1 cellular context compared by ENCODE assay signal in the genomic region with DNA sequence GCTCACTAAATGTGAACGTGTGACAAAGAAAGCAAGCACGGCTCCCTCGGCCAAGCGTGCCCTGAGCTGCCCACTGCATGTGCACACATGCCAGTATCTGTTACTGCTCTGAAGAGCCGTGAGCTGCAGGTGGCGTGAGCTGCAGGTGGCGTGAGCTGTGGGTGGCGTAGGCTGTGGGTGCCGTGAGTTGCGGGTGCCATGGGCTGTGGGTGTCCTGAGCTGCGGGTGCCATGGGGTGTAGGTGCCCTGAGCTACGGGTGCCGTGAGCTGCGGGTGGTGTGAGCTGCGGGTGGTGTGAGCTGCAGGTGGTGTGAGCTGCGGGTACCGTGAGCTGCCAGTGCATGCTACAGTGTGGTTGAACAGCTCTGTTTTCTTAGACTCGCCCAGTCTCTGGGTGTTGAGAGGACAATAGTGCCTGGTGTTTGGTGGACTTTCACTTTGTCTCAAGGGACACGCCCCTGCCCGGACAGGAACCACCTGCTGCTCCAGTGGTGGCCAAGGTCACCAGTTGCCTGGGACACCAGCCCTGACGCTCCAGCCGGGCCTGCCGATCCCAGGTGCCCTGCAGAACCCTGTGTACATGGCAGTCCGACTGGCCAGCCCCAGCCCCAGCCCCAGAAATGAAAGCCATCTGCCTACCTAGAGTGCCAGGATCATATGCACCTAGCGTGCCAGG.
TF ChIP-seq lines count a peak whose summit lies in the region.

No MANE protein-coding gene starts in this region.

TF ChIP-seq in HepG2, 621 proteins besides CTCF, POLR2A, EP300 and RAD21 (continued from another document):
- TF ChIP-seq, protein P1, sequence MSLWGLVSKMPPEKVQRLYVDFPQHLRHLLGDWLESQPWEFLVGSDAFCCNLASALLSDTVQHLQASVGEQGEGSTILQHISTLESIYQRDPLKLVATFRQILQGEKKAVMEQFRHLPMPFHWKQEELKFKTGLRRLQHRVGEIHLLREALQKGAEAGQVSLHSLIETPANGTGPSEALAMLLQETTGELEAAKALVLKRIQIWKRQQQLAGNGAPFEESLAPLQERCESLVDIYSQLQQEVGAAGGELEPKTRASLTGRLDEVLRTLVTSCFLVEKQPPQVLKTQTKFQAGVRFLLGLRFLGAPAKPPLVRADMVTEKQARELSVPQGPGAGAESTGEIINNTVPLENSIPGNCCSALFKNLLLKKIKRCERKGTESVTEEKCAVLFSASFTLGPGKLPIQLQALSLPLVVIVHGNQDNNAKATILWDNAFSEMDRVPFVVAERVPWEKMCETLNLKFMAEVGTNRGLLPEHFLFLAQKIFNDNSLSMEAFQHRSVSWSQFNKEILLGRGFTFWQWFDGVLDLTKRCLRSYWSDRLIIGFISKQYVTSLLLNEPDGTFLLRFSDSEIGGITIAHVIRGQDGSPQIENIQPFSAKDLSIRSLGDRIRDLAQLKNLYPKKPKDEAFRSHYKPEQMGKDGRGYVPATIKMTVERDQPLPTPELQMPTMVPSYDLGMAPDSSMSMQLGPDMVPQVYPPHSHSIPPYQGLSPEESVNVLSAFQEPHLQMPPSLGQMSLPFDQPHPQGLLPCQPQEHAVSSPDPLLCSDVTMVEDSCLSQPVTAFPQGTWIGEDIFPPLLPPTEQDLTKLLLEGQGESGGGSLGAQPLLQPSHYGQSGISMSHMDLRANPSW (CRISPR knock-in tag; IDR thresholded peaks at IDR 0.05; ENCODE audit: borderline replicate concordance): no peak
- TF ChIP-seq FOXA3 (CRISPR knock-in tag; IDR thresholded peaks at IDR 0.05) (peak; percentile 52), ZSCAN12 (CRISPR knock-in tag; IDR thresholded peaks at IDR 0.05) (no peak), GTF2F1 (IDR thresholded peaks at IDR 0.05; ENCODE audit: low read length) (no peak), ZIK1 (CRISPR knock-in tag; IDR thresholded peaks at IDR 0.05; ENCODE audit: borderline replicate concordance, low read depth) (no peak), BRD4 (CRISPR knock-in tag; IDR thresholded peaks at IDR 0.05) (no peak), SSRP1 (CRISPR knock-in tag; IDR thresholded peaks at IDR 0.05) (no peak), ZNF234 (CRISPR knock-in tag; conservative IDR thresholded peaks at IDR 0.05) (no peak), ZNF143 (CRISPR knock-in tag; IDR thresholded peaks at IDR 0.05) (no peak), YEATS2 (CRISPR knock-in tag; IDR thresholded peaks at IDR 0.05; ENCODE audit: borderline replicate concordance) (no peak), MIER2 (CRISPR knock-in tag; IDR thresholded peaks at IDR 0.05) (no peak), ZNF557 (CRISPR knock-in tag; IDR thresholded peaks at IDR 0.05) (no peak), ARNTL (CRISPR knock-in tag; IDR thresholded peaks at IDR 0.05) (peak; percentile 19; the same call in 1 of the 2 replicates), NFYB (CRISPR knock-in tag; IDR thresholded peaks at IDR 0.05) (no peak), NKX3-1 (CRISPR knock-in tag; IDR thresholded peaks at IDR 0.05) (no peak), PAWR (CRISPR knock-in tag; IDR thresholded peaks at IDR 0.05; ENCODE audit: borderline replicate concordance) (no peak), KDM3A (CRISPR knock-in tag; IDR thresholded peaks at IDR 0.05; ENCODE audit: low read depth) (0 out of 2 replicates have a peak, but pooled peaks have one; percentile 30), ZNF768 (CRISPR knock-in tag; IDR thresholded peaks at IDR 0.05) (peak; percentile 52; the same call in 1 of the 2 replicates), ZNF317 (CRISPR knock-in tag; IDR thresholded peaks at IDR 0.05) (no peak)
- TF ChIP-seq, protein P2, sequence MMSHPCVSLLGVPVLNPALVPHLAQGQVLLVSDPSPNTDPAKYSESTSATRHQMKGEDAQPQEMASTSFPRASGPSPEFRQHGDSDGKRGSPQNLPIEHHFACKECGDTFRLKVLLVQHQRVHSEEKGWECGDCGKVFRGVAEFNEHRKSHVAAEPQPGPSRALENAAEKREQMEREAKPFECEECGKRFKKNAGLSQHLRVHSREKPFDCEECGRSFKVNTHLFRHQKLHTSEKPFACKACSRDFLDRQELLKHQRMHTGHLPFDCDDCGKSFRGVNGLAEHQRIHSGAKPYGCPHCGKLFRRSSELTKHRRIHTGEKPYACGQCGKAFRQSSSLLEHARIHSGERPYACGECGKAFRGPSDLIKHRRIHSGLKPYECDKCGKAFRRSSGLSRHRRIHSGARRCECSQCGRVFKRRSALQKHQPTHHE (CRISPR knock-in tag; IDR thresholded peaks at IDR 0.05; ENCODE audit: borderline replicate concordance): no peak
- TF ChIP-seq, protein P3, sequence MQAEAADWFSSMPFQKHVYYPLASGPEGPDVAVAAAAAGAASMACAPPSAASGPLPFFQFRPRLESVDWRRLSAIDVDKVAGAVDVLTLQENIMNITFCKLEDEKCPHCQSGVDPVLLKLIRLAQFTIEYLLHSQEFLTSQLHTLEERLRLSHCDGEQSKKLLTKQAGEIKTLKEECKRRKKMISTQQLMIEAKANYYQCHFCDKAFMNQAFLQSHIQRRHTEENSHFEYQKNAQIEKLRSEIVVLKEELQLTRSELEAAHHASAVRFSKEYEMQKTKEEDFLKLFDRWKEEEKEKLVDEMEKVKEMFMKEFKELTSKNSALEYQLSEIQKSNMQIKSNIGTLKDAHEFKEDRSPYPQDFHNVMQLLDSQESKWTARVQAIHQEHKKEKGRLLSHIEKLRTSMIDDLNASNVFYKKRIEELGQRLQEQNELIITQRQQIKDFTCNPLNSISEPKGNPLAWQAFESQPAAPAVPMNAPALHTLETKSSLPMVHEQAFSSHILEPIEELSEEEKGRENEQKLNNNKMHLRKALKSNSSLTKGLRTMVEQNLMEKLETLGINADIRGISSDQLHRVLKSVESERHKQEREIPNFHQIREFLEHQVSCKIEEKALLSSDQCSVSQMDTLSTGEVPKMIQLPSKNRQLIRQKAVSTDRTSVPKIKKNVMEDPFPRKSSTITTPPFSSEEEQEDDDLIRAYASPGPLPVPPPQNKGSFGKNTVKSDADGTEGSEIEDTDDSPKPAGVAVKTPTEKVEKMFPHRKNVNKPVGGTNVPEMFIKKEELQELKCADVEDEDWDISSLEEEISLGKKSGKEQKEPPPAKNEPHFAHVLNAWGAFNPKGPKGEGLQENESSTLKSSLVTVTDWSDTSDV (CRISPR knock-in tag; IDR thresholded peaks at IDR 0.05): 0 out of 2 replicates have a peak, but pooled peaks have one; percentile 3
